9 cellular contexts compared by ENCODE assay signal in genomic region chr1:54404263-54404662, GRCh38. TPM values are rescaled to one million over a fixed set of nuclear protein-coding genes. Genes with fewer than 3 reads are reported as not detected.
A peak's percentile ranks its signal among the peaks of the same experiment; 100 is the strongest.
DNase-seq lines count a peak whose midpoint lies in the region; ATAC-seq, FAIRE-seq and TF ChIP-seq lines count a peak whose summit lies in the region.
"Had no signal": no experiment of that assay in that cellular context is flagged by ENCODE, and none has a peak within 500 bp of the region (broad histone marks: within the 10 kb centered on the region; RNA-seq: fewer than 3 reads in every experiment).

No MANE protein-coding gene starts in this region.

- H3K4me3 ChIP-seq in GM12878 (peak overlapping the region; percentile 96), mesendoderm (ENCODE audit: low read length) (peak overlapping the region; percentile 96), transverse colon (peak overlapping the region in 3 of 4 donors; percentile 83 to 99 (median 97))

- H2AK5ac ChIP-seq in mesendoderm (ENCODE audit: low read length): peak overlapping the region; percentile 31

- DNase-seq in activated naive CD4-positive, alpha-beta T cell treated with anti-CD3 and anti-CD28 coated beads for 36 hours: no peak
- DNase-seq in activated naive CD4-positive, alpha-beta T cell treated with anti-CD3 and anti-CD28 coated beads, Interleukin-2, amount 50 U/mL, for 16 hours: no peak
- DNase-seq in GM12878 (ENCODE audit: low read depth, low spot score): no peak
- no peak for DNase-seq in mesendoderm
- DNase-seq in transverse colon: no peak
- DNase-seq in NOMO-1 treated with DMSO at 0.1 percent for 48 hours (lab: John Stamatoyannopoulos, UW; ENCODE audit: unreplicated experiment): no peak
- DNase-seq: NCI-H1436 had no signal

- peaks cover 24% of the 10 kb centered on the region for H3K79me1 ChIP-seq in mesendoderm (ENCODE audit: low read length)

- H3K36me3 Mint-ChIP-seq in activated naive CD4-positive, alpha-beta T cell treated with anti-CD3 and anti-CD28 coated beads for 36 hours (ENCODE audit: low read depth): peaks cover 47% of the 10 kb centered on the region

- no peaks in the 10 kb centered on the region for H3K9me3 Mint-ChIP-seq in activated naive CD4-positive, alpha-beta T cell treated with anti-CD3 and anti-CD28 coated beads for 36 hours

- POLR2A ChIA-PET in GM12878 (lab: Charles Lee): interaction anchor here (0.6 to 2.4 kb wide), 7 partner anchors 19 to 351 kb away, joined by 3 to 7 read pairs (median 3); partner anchors contain the start of genes TCEANC2 and TMEM59

- peak overlapping the region; percentile 62 for H3K27ac Mint-ChIP-seq in activated naive CD4-positive, alpha-beta T cell treated with anti-CD3 and anti-CD28 coated beads for 36 hours

- H3K9me3 ChIP-seq in GM12878 (replicated peaks; ENCODE audit: control insufficient read depth, insufficient read depth, low read length) (no peaks in the 10 kb centered on the region), transverse colon (no peaks in the 10 kb centered on the region)

- ATAC-seq in GM12878 (no peak), HG03196 (IDR thresholded peaks at IDR 0.05; ENCODE audit: unreplicated experiment) (no peak), HG02870 (IDR thresholded peaks at IDR 0.05; ENCODE audit: unreplicated experiment) (no peak)

- TF ChIP-seq CTCF in GM12878 (IDR thresholded peaks at IDR 0.05 in 2 of 3, conservative IDR thresholded peaks at IDR 0.05 in 1 of 3; ENCODE audit: control insufficient read depth in 2 of 3, extremely low read depth in 1 of 3, insufficient read depth in 1 of 3, low read depth in 3 of 3, low read length in 3 of 3) (no peak), transverse colon (IDR thresholded peaks at IDR 0.05) (no peak)

- TF ChIP-seq RAD21 in GM12878 (IDR thresholded peaks at IDR 0.05; ENCODE audit: insufficient read depth, low read depth, low read length): no peak

- no peak for FAIRE-seq in GM12878 (lab: Jason Lieb, UNC)

- no peak overlapping the region for H2BK5ac ChIP-seq in mesendoderm (ENCODE audit: low read length)

- in situ Hi-C loops in GM12878 (cut with MboI): no loop called here
- in situ Hi-C loops in transverse colon (cut with MboI; ENCODE audit: low pct_ligation_motif_present in 1 of 4, low pct_unique_long_range_greater_than_20kb in 1 of 4, low sequenced_read_pairs in 3 of 4): no loop called here

- H4K5ac ChIP-seq in mesendoderm (ENCODE audit: low read length): no peak overlapping the region

- 89% methylated on average over 11 of the region's 11 CpGs for WGBS in GM12878 (ENCODE audit: insufficient coverage, insufficient replicate concordance, low lambda C conversion rate, missing lambda C conversion rate)
- WGBS in mesendoderm (ENCODE audit: extremely low coverage, insufficient coverage, low lambda C conversion rate): no CpG with 5 or more reads among the region's 11 CpGs
- 81 to 87% methylated on average over 3 to 11 of the region's 11 CpGs for WGBS in transverse colon (ENCODE audit: low coverage in 1 of 2), 2 donors

- peak overlapping the region; percentile 96 for H3K4me2 ChIP-seq in GM12878 (ENCODE audit: control insufficient read depth, insufficient read depth)
- H3K4me2 ChIP-seq in mesendoderm (ENCODE audit: low read length): peak overlapping the region; percentile 72

- H3K4me1 Mint-ChIP-seq in activated naive CD4-positive, alpha-beta T cell treated with anti-CD3 and anti-CD28 coated beads for 36 hours (ENCODE audit: low read depth): peaks cover 73% of the 10 kb centered on the region

- H2BK120ac ChIP-seq in mesendoderm (ENCODE audit: low read depth, low read length): no peak overlapping the region

- H4K8ac ChIP-seq in mesendoderm (ENCODE audit: low read depth, low read length): no peak overlapping the region

- H3K9ac ChIP-seq in GM12878 (ENCODE audit: control insufficient read depth, insufficient read depth, low read length): peak overlapping the region; percentile 41
- peak overlapping the region; percentile 97 for H3K9ac ChIP-seq in mesendoderm (ENCODE audit: low read length)

- BruUV-seq in GM12878 (replicated peaks; lab: Mats Ljungman, UMichigan): no TSS peak

- peak overlapping the region; percentile 74 for H3K23ac ChIP-seq in mesendoderm (ENCODE audit: low read length)

- peak overlapping the region; percentile 13 for H3K18ac ChIP-seq in mesendoderm (ENCODE audit: low read length)

- H4K20me1 ChIP-seq in GM12878 (ENCODE audit: control insufficient read depth, insufficient read depth): no peaks in the 10 kb centered on the region

- H3K4ac ChIP-seq in mesendoderm (ENCODE audit: low read depth, low read length): no peak overlapping the region

- H2AFZ ChIP-seq in GM12878 (ENCODE audit: control insufficient read depth, low read depth, low read length): no peak overlapping the region

- intact Hi-C loops in activated naive CD4-positive, alpha-beta T cell treated with anti-CD3 and anti-CD28 coated beads for 36 hours (cut with micrococcal nuclease): loop anchor here (5.0 to 10.0 kb wide), 2 partner anchors 457 to 519 kb away; partner anchors contain the start of genes IFT25, LRRC42 and YIPF1
- intact Hi-C loops in GM12878 (cut with micrococcal nuclease; ENCODE audit: unreplicated experiment) (loop anchor here (2.0 kb wide), 1 partner anchor 27 kb away; no protein-coding TSS in a partner anchor), transverse colon (cut with DNase I; ENCODE audit: low total_unique reads) (loop anchor here (10.0 kb wide), 1 partner anchor 79 kb away; no protein-coding TSS in a partner anchor)

- H3K4me1 ChIP-seq in GM12878 (ENCODE audit: control insufficient read depth, insufficient read depth, low read length) (peaks cover 30% of the 10 kb centered on the region), mesendoderm (ENCODE audit: control insufficient read depth, low read depth, low read length) (peaks cover 31% of the 10 kb centered on the region), transverse colon (peaks cover 16 to 47% (median 41%) of the 10 kb centered on the region in 4 donors)

- TF ChIP-seq POLR2A in GM12878 (IDR thresholded peaks at IDR 0.05; ENCODE audit: low read depth, low read length) (no peak), transverse colon (IDR thresholded peaks at IDR 0.05) (no peak)

- SMC1A ChIA-PET in GM12878 (lab: Charles Lee; ENCODE audit: uncharacterized antibody, unreplicated experiment): interaction anchor here (0.5 to 2.3 kb wide), 12 partner anchors 16 to 221 kb away, joined by 3 to 9 read pairs (median 3); no protein-coding TSS in a partner anchor

- RAD21 ChIA-PET in GM12878 (lab: Charles Lee; ENCODE audit: unreplicated experiment): interaction anchor here (0.6 to 1.3 kb wide), 8 partner anchors 10 to 93 kb away, joined by 3 to 5 read pairs (median 3); no protein-coding TSS in a partner anchor

- peak overlapping the region; percentile 78 for H3K4me3 Mint-ChIP-seq in activated naive CD4-positive, alpha-beta T cell treated with anti-CD3 and anti-CD28 coated beads for 36 hours

- no peak overlapping the region for H2BK15ac ChIP-seq in mesendoderm (replicated peaks; ENCODE audit: low read depth)

- H3K27me3 ChIP-seq in GM12878 (replicated peaks in 1 of 2; ENCODE audit: control insufficient read depth in 2 of 2, insufficient read depth in 2 of 2, low read length in 1 of 2): no peaks in the 10 kb centered on the region
- H3K27me3 ChIP-seq in mesendoderm (ENCODE audit: insufficient read depth, low read length, poor library complexity): no peaks in the 10 kb centered on the region
- H3K27me3 ChIP-seq in transverse colon: no peaks in the 10 kb centered on the region

- H3K79me2 ChIP-seq in GM12878 (ENCODE audit: control insufficient read depth, insufficient read depth, low read length) (peaks cover 32% of the 10 kb centered on the region), mesendoderm (ENCODE audit: control insufficient read depth, insufficient read depth, low read length) (peaks cover 61% of the 10 kb centered on the region)

- H3K56ac ChIP-seq in mesendoderm (ENCODE audit: low read length): peak overlapping the region; percentile 95

- H3K27me3 Mint-ChIP-seq in activated naive CD4-positive, alpha-beta T cell treated with anti-CD3 and anti-CD28 coated beads for 36 hours (ENCODE audit: low read depth): no peaks in the 10 kb centered on the region

- H3K36me3 ChIP-seq in GM12878 (ENCODE audit: control insufficient read depth in 2 of 2, insufficient read depth in 2 of 2, low read length in 1 of 2) (peaks cover 2 to 20% of the 10 kb centered on the region in 2 experiments), mesendoderm (ENCODE audit: control insufficient read depth, insufficient read depth, low read length) (peaks cover 20% of the 10 kb centered on the region), transverse colon (peaks cover 0 to 22% (median 6%) of the 10 kb centered on the region in 4 donors)

- H3K27ac ChIP-seq in GM12878 (ENCODE audit: control insufficient read depth, insufficient read depth): no peak overlapping the region
- no peak overlapping the region for H3K27ac ChIP-seq in mesendoderm (ENCODE audit: low read depth, low read length)
- peak overlapping the region in 3 of 4 donors; percentile 19 to 49 (median 48) for H3K27ac ChIP-seq in transverse colon

- TF ChIP-seq EP300 in GM12878 (IDR thresholded peaks at IDR 0.05; ENCODE audit: borderline replicate concordance in 1 of 2, control insufficient read depth in 1 of 2, low read depth in 2 of 2, low read length in 2 of 2) (no peak), transverse colon (IDR thresholded peaks at IDR 0.05; ENCODE audit: low read depth) (no peak)

- CTCF ChIA-PET in activated naive CD4-positive, alpha-beta T cell treated with anti-CD3 and anti-CD28 coated beads for 36 hours (lab: Charles Lee): interaction anchor here (0.6 to 1.1 kb wide), 5 partner anchors 27 to 544 kb away, joined by 3 to 4 read pairs (median 3); partner anchors contain the start of genes CYB5RL and MRPL37
- CTCF ChIA-PET in GM12878 (lab: Yijun Ruan, JAX): interaction anchor here (0.5 to 1.8 kb wide), 5 partner anchors 20 to 396 kb away, joined by 3 to 10 read pairs (median 4); partner anchors contain the start of gene TTC22

RNA-seq across cellular contexts. Expression of gene SSBP3, which starts 1.9 kb away (rescaled TPM):
- 10 to 100 TPM; 55.0 to 58.3 TPM for total RNA-seq in activated naive CD4-positive, alpha-beta T cell treated with anti-CD3 and anti-CD28 coated beads for 36 hours
- 27.4 and 27.5 TPM in 2 replicates for total RNA-seq in GM12878 (2013; cell fraction: nucleolus; rRNA removed)
- total RNA-seq in GM12878 (2014; rRNA removed): 15.8 and 16.1 TPM in 2 replicates
- total RNA-seq in GM12878 (2014; rRNA removed; fragmentation: Illumina TruSeq; extraction: Trizol): 16.7 and 21.5 TPM in 2 replicates
- total RNA-seq in GM12878 (2021): 50.4 and 51.7 TPM in 2 replicates
- polyA plus RNA-seq in GM12878 (2011; ENCODE audit: low read depth): 10.0 TPM
- polyA plus RNA-seq in GM12878 (2011; rRNA removed): 8.1 and 18.0 TPM in 2 replicates
- polyA plus RNA-seq in GM12878 (2011; cell fraction: cytosol; rRNA removed): 15.5 and 16.6 TPM in 2 replicates
- 31.4 and 44.2 TPM in 2 replicates for polyA plus RNA-seq in GM12878 (2011; cell fraction: nucleus; rRNA removed)
- 22.0 and 30.8 TPM in 2 replicates for polyA plus RNA-seq in GM12878 (2012)
- 38.8 and 40.3 TPM in 2 replicates for polyA plus RNA-seq in GM12878 (2014; fragmentation: Illumina TruSeq; extraction: Trizol)
- polyA plus RNA-seq in GM12878 (2014; fragmentation: Nextera tagmentation; extraction: Ambion mirVana): 1 to 10 TPM; 4.1 to 7.9 TPM
- polyA plus RNA-seq in GM12878 (2014; rRNA removed): 30.1 and 41.9 TPM in 2 replicates
- polyA plus RNA-seq in GM12878 (2016; fragmentation: Nextera tagmentation; extraction: Ambion mirVana): 1 to 10 TPM; 6.4 to 6.6 TPM
- polyA minus RNA-seq in GM12878 (2011; rRNA and poly(A)+ RNA removed): 9.3 and 10.4 TPM in 2 replicates
- 7.1 and 10.2 TPM in 2 replicates for polyA minus RNA-seq in GM12878 (2011; cell fraction: cytosol; rRNA and poly(A)+ RNA removed)
- polyA minus RNA-seq in GM12878 (2011; cell fraction: nucleus; rRNA and poly(A)+ RNA removed): 3.7 and 11.5 TPM in 2 replicates
- 143 TPM for polyA plus RNA-seq in mesendoderm (2013, experiment 1 of 2)
- 152 TPM for polyA plus RNA-seq in mesendoderm (2013, experiment 2 of 2)
- 100 to 1,000 TPM in 1 of 4 donors, 10 to 100 TPM in 3; 28.7 to 162 (median 37.0) TPM for total RNA-seq in transverse colon

Comparison
In these comparisons a context has a peak if more than half of its experiments do, and no peak if none do; other contexts are left out.
1. H3K27ac ChIP-seq: peak in transverse colon (3 of 4); none in GM12878 (single experiment) and mesendoderm (single experiment).
2. Peak in every context shown above with its lines, with median percentiles within 50 percentile points of each other: H3K4me3 ChIP-seq.